In genomic region chr3:41026394-41027177, GRCh38 we compare ENCODE assay signal across 12 cellular contexts.
DNase-seq lines count a peak whose midpoint lies in the region; TF ChIP-seq lines count a peak whose summit lies in the region.
"Had no signal": no experiment of that assay in that cellular context is flagged by ENCODE, and none has a peak within 500 bp of the region (broad histone marks: within the 10 kb centered on the region; RNA-seq: fewer than 3 reads in every experiment).

No MANE protein-coding gene starts in this region.

- no peaks in the 10 kb centered on the region for H3K36me3 Mint-ChIP-seq in neural progenitor cell
- no peaks in the 10 kb centered on the region for H3K36me3 Mint-ChIP-seq in activated CD4-positive, alpha-beta T cell treated with anti-CD3 and anti-CD28 coated beads, Interleukin-2, amount 10 ng/mL, durations not matched to agents 7 days and 5 days (ENCODE audit: low read depth)

- H3K4me1 Mint-ChIP-seq in neural progenitor cell: peaks cover 2% of the 10 kb centered on the region
- no peaks in the 10 kb centered on the region for H3K4me1 Mint-ChIP-seq in activated CD4-positive, alpha-beta T cell treated with anti-CD3 and anti-CD28 coated beads, Interleukin-2, amount 10 ng/mL, durations not matched to agents 7 days and 5 days

- no peak overlapping the region for H3K4me2 ChIP-seq in neural progenitor cell

- DNase-seq in Daoy (ENCODE audit: low read depth) (peak; percentile 70), SHP77 (lab: John Stamatoyannopoulos, UW) (peak; percentile 25 to 29), fibroblast of pulmonary artery (ENCODE audit: low read depth) (peak; percentile 96), neural progenitor cell (ENCODE audit: low spot score) (peak; percentile 42), HPDE6-E6E7 (ENCODE audit: extremely low spot score) (no peak), HT-29 (ENCODE audit: low spot score) (no peak), NOMO-1 treated with dmso at 0.1 percent for 144 hours (lab: John Stamatoyannopoulos, UW; ENCODE audit: unreplicated experiment) (no peak)
- no peak for DNase-seq in activated CD4-positive, alpha-beta T cell treated with anti-CD3 and anti-CD28 coated beads, Interleukin-2, amount 10 ng/mL, durations not matched to agents 7 days and 5 days
- DNase-seq: activated CD4-positive, alpha-beta T cell treated with anti-CD3 and anti-CD28 coated beads, Interleukin-2, amount 50 U/mL, for 4 hours; esophagus squamous epithelium; NCI-H1092 treated with DMSO at 0.1 percent for 48 hours; stimulated activated CD4-positive, alpha-beta T cell treated with anti-CD3 and anti-CD28 coated beads, Interleukin-4, amount 100 ng/mL, for 24 hours had no signal

- H3K9me3 Mint-ChIP-seq in neural progenitor cell: no peaks in the 10 kb centered on the region
- no peaks in the 10 kb centered on the region for H3K9me3 Mint-ChIP-seq in activated CD4-positive, alpha-beta T cell treated with anti-CD3 and anti-CD28 coated beads, Interleukin-2, amount 10 ng/mL, durations not matched to agents 7 days and 5 days

- POLR2A ChIA-PET in activated CD4-positive, alpha-beta T cell treated with anti-CD3 and anti-CD28 coated beads, Interleukin-2, amount 10 ng/mL, durations not matched to agents 7 days and 5 days (lab: Charles Lee): no interaction called here

- no peak overlapping the region for H3K9ac ChIP-seq in neural progenitor cell

- no peak overlapping the region for H3K4me3 ChIP-seq in fibroblast of pulmonary artery (replicated peaks; ENCODE audit: low read depth, low read length)
- H3K4me3 ChIP-seq in neural progenitor cell: no peak overlapping the region
- H3K4me3 ChIP-seq: esophagus squamous epithelium had no signal

- CTCF ChIA-PET in activated CD4-positive, alpha-beta T cell treated with anti-CD3 and anti-CD28 coated beads, Interleukin-2, amount 10 ng/mL, durations not matched to agents 7 days and 5 days (lab: Charles Lee): no interaction called here

- H3K36me3 ChIP-seq in neural progenitor cell: no peaks in the 10 kb centered on the region
- H3K36me3 ChIP-seq: esophagus squamous epithelium had no signal

- H2AFZ ChIP-seq in neural progenitor cell (replicated peaks): no peak overlapping the region

- no peak overlapping the region for H3K27ac Mint-ChIP-seq in neural progenitor cell
- no peak overlapping the region for H3K27ac Mint-ChIP-seq in activated CD4-positive, alpha-beta T cell treated with anti-CD3 and anti-CD28 coated beads, Interleukin-2, amount 10 ng/mL, durations not matched to agents 7 days and 5 days

- H3K4me3 Mint-ChIP-seq in neural progenitor cell: no peak overlapping the region
- no peak overlapping the region for H3K4me3 Mint-ChIP-seq in activated CD4-positive, alpha-beta T cell treated with anti-CD3 and anti-CD28 coated beads, Interleukin-2, amount 10 ng/mL, durations not matched to agents 7 days and 5 days

- no peaks in the 10 kb centered on the region for H4K20me1 ChIP-seq in neural progenitor cell (ENCODE audit: low read depth)

- TF ChIP-seq CTCF in fibroblast of pulmonary artery (IDR thresholded peaks at IDR 0.05; ENCODE audit: low read length, missing control alignments): no peak
- no peak for TF ChIP-seq CTCF in neural progenitor cell (IDR thresholded peaks at IDR 0.05)

- no peak overlapping the region for H3K27ac ChIP-seq in neural progenitor cell
- H3K27ac ChIP-seq: esophagus squamous epithelium had no signal

- H3K27me3 ChIP-seq in neural progenitor cell: no peaks in the 10 kb centered on the region
- H3K27me3 ChIP-seq: esophagus squamous epithelium had no signal

- peaks cover 2% of the 10 kb centered on the region for H3K27me3 Mint-ChIP-seq in neural progenitor cell (ENCODE audit: insufficient read depth, low read depth)
- H3K27me3 Mint-ChIP-seq in activated CD4-positive, alpha-beta T cell treated with anti-CD3 and anti-CD28 coated beads, Interleukin-2, amount 10 ng/mL, durations not matched to agents 7 days and 5 days: no peaks in the 10 kb centered on the region

- H3K9me3 ChIP-seq in neural progenitor cell (ENCODE audit: low read depth): no peaks in the 10 kb centered on the region
- H3K9me3 ChIP-seq: esophagus squamous epithelium had no signal

- peaks cover 16% of the 10 kb centered on the region for H3K4me1 ChIP-seq in neural progenitor cell

- H3F3A ChIP-seq in neural progenitor cell (ENCODE audit: low read depth): peaks cover 4% of the 10 kb centered on the region

- H3K79me2 ChIP-seq in neural progenitor cell (ENCODE audit: low read depth): no peaks in the 10 kb centered on the region

Comparison
In these comparisons a context has a peak if more than half of its experiments do, and no peak if none do; other contexts are left out.
1. DNase-seq: peak in Daoy (single experiment), SHP77 (2 of 2), fibroblast of pulmonary artery (single experiment) and neural progenitor cell (single experiment); none in activated CD4-positive, alpha-beta T cell treated with anti-CD3 and anti-CD28 coated beads, Interleukin-2, amount 10 ng/mL, durations not matched to agents 7 days and 5 days (single experiment), HPDE6-E6E7 (single experiment), HT-29 (single experiment) and NOMO-1 treated with dmso at 0.1 percent for 144 hours (single experiment).